In genomic region chr3:1439395-1439794, GRCh38 we compare ENCODE assay signal across 2 cellular contexts.
TF ChIP-seq lines count a peak whose summit lies in the region.

No MANE protein-coding gene starts in this region.

TF ChIP-seq in SK-N-SH, 30 proteins besides CTCF, POLR2A, EP300 and RAD21 (continued from another document):
- TF ChIP-seq, protein P1, sequence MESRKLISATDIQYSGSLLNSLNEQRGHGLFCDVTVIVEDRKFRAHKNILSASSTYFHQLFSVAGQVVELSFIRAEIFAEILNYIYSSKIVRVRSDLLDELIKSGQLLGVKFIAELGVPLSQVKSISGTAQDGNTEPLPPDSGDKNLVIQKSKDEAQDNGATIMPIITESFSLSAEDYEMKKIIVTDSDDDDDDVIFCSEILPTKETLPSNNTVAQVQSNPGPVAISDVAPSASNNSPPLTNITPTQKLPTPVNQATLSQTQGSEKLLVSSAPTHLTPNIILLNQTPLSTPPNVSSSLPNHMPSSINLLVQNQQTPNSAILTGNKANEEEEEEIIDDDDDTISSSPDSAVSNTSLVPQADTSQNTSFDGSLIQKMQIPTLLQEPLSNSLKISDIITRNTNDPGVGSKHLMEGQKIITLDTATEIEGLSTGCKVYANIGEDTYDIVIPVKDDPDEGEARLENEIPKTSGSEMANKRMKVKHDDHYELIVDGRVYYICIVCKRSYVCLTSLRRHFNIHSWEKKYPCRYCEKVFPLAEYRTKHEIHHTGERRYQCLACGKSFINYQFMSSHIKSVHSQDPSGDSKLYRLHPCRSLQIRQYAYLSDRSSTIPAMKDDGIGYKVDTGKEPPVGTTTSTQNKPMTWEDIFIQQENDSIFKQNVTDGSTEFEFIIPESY (IDR thresholded peaks at IDR 0.05; ENCODE audit: borderline replicate concordance, low read depth): no peak
- TF ChIP-seq TEAD4 (IDR thresholded peaks at IDR 0.05; ENCODE audit: borderline replicate concordance, insufficient read depth) (no peak), TCF12 (IDR thresholded peaks at IDR 0.05) (no peak), SMC3 (IDR thresholded peaks at IDR 0.05; ENCODE audit: low read depth, low read length) (no peak), MEF2A (IDR thresholded peaks at IDR 0.05; ENCODE audit: borderline replicate concordance, low read depth) (no peak), POLR2AphosphoS5 (IDR thresholded peaks at IDR 0.05; ENCODE audit: low read depth, low read length) (no peak)

TF ChIP-seq in SK-N-SH treated with all-trans-retinoic acid at 6 μM for 48 hours, 23 proteins besides CTCF, POLR2A, EP300 and RAD21 (continued from another document):
- TF ChIP-seq, protein P2, sequence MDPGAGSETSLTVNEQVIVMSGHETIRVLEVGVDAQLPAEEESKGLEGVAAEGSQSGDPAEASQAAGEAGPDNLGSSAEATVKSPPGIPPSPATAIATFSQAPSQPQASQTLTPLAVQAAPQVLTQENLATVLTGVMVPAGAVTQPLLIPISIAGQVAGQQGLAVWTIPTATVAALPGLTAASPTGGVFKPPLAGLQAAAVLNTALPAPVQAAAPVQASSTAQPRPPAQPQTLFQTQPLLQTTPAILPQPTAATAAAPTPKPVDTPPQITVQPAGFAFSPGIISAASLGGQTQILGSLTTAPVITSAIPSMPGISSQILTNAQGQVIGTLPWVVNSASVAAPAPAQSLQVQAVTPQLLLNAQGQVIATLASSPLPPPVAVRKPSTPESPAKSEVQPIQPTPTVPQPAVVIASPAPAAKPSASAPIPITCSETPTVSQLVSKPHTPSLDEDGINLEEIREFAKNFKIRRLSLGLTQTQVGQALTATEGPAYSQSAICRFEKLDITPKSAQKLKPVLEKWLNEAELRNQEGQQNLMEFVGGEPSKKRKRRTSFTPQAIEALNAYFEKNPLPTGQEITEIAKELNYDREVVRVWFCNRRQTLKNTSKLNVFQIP (CRISPR knock-in tag; IDR thresholded peaks at IDR 0.05; ENCODE audit: borderline replicate concordance, low read depth): no peak
